Comparison of ENCODE assay signal across 9 cellular contexts in the genomic region with DNA sequence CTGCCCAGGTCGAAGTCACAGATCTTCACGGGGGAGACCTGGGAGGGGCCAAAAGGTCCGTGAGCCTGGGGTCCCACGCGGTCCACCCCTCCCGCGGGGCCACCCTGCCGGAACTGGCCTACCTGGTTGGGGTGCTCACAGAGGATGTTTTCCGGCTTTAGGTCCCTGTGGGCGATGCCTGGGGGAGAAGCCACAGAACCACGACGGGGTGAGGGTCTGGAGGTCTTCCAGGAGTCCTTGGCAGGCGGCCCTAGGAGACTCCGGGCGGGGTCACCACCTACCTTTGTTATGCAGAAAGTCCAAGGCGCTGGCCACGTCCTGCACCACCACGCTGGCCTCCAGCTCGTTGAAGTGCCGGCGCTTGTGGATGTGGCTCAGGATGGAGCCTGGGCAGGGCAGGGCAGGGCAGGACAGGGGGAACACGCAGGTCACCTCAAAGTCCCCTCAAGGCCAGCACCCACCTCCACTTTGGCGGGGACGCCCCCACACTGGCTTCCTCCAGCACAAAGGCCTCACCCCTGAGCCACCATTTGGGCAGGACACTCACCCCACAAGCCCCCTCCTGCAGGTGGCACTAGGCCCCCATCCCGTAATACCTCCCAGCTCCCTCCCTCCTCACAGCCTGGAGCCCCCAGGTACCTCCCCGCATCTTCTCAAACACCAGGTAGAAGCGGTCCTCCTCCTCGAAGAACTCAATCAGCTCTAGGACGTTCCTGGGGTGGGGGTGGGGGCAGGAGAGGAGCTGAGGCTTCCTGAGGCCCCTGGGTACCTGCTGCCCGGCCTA. TPM values are rescaled to one million over a fixed set of nuclear protein-coding genes. Genes with fewer than 3 reads are reported as not detected.
A peak's percentile ranks its signal among the peaks of the same experiment; 100 is the strongest.
DNase-seq lines count a peak whose midpoint lies in the region; ATAC-seq, FAIRE-seq and TF ChIP-seq lines count a peak whose summit lies in the region.
"Had no signal": no experiment of that assay in that cellular context is flagged by ENCODE, and none has a peak within 500 bp of the region (broad histone marks: within the 10 kb centered on the region; RNA-seq: fewer than 3 reads in every experiment).

No MANE protein-coding gene starts in this region.

- H3K36me3 Mint-ChIP-seq in activated B cell treated with CpG ODN at 0.5 μM for 24 hours (ENCODE audit: low read depth): peaks cover 74% of the 10 kb centered on the region

- H3K4me1 ChIP-seq in right atrium auricular region (peaks cover 0 to 82% of the 10 kb centered on the region in 2 donors), stomach smooth muscle (ENCODE audit: control insufficient read depth, insufficient read depth, low read length) (peaks cover 65% of the 10 kb centered on the region)

- intact Hi-C loops in activated B cell treated with CpG ODN at 0.5 μM for 24 hours (cut with micrococcal nuclease): loop anchor here (1.0 to 5.0 kb wide), 4 partner anchors 8 to 125 kb away; a partner anchor contains a TSS

- peak overlapping the region; percentile 58 for H3K4me3 Mint-ChIP-seq in activated B cell treated with CpG ODN at 0.5 μM for 24 hours

- peak overlapping the region; percentile 58 to 62 for H3K9ac ChIP-seq in stomach smooth muscle (ENCODE audit: low read length in 2 of 2)

- H3K9me3 ChIP-seq in right atrium auricular region (no peaks in the 10 kb centered on the region), stomach smooth muscle (ENCODE audit: control insufficient read depth in 2 of 2, low read length in 2 of 2) (no peaks in the 10 kb centered on the region)

- no peaks in the 10 kb centered on the region for H3K9me3 Mint-ChIP-seq in activated B cell treated with CpG ODN at 0.5 μM for 24 hours

- TF ChIP-seq CTCF in activated B cell treated with CpG ODN at 0.5 μM for 24 hours (IDR thresholded peaks at IDR 0.05) (no peak), right atrium auricular region (IDR thresholded peaks at IDR 0.05) (no peak)

- H3K27ac ChIP-seq in right atrium auricular region (peak overlapping the region; percentile 93 to 98), stomach smooth muscle (ENCODE audit: low read length) (peak overlapping the region; percentile 86)

- POLR2A ChIA-PET in activated B cell treated with CpG ODN at 0.5 μM for 24 hours (lab: Charles Lee): interaction anchor here (0.6 to 59.1 kb wide), 26 partner anchors 5 to 390 kb away, joined by 3 to 2723 read pairs (median 5); a partner anchor contains a TSS

- H3K36me3 ChIP-seq in right atrium auricular region: peaks cover 84% of the 10 kb centered on the region
- H3K36me3 ChIP-seq in stomach smooth muscle (ENCODE audit: control insufficient read depth in 2 of 2, insufficient read depth in 2 of 2, low read length in 2 of 2): peaks cover 21 to 26% of the 10 kb centered on the region in 2 donors

- H3K27me3 ChIP-seq in right atrium auricular region (no peaks in the 10 kb centered on the region), stomach smooth muscle (ENCODE audit: control insufficient read depth in 1 of 2, insufficient read depth in 2 of 2, low read length in 2 of 2) (no peaks in the 10 kb centered on the region)

- CTCF ChIA-PET in activated B cell treated with CpG ODN at 0.5 μM for 24 hours (lab: Charles Lee): interaction anchor here (0.6 to 1.9 kb wide), 7 partner anchors 10 to 1072 kb away, joined by 3 to 9 read pairs (median 4); no protein-coding TSS in a partner anchor

- no peak for ATAC-seq in activated B cell treated with CpG ODN at 0.5 μM for 24 hours (ENCODE audit: low read depth)
- no peak for ATAC-seq in GM19395 (IDR thresholded peaks at IDR 0.05; ENCODE audit: unreplicated experiment)

- DNase-seq in NCI-H1092 (lab: John Stamatoyannopoulos, UW) (peak; percentile 25), NCI-H1092 treated with DMSO at 0.1 percent for 48 hours (lab: John Stamatoyannopoulos, UW) (no peak), activated B cell treated with CpG ODN at 0.5 μM for 24 hours (peak; percentile 35), right atrium auricular region (ENCODE audit: low spot score) (no peak), RCC 7860 (ENCODE audit: low spot score) (no peak)
- no peak for DNase-seq in NK-92 treated with Interleukin-12 subunit alpha and Interleukin-12 subunit beta, amount 100 ng/mL, for 24 hours (lab: John Stamatoyannopoulos, UW)

- FAIRE-seq in RCC 7860 (lab: Jason Lieb, UNC): no peak
- FAIRE-seq: A204.1 had no signal

- H3K27me3 Mint-ChIP-seq in activated B cell treated with CpG ODN at 0.5 μM for 24 hours: no peaks in the 10 kb centered on the region

- H3K27ac Mint-ChIP-seq in activated B cell treated with CpG ODN at 0.5 μM for 24 hours: peak overlapping the region; percentile 76

- H3K4me3 ChIP-seq in right atrium auricular region: peak overlapping the region in 1 of 2 donors; percentile 31
- H3K4me3 ChIP-seq in stomach smooth muscle (ENCODE audit: low read length in 2 of 2): peak overlapping the region; percentile 40 to 66

- H3K4me1 Mint-ChIP-seq in activated B cell treated with CpG ODN at 0.5 μM for 24 hours: peaks cover 74% of the 10 kb centered on the region

RNA-seq across cellular contexts. Expression of a gene that starts 8.4 kb away (rescaled TPM):
- total RNA-seq in activated B cell treated with CpG ODN at 0.5 μM for 24 hours (1,134 and 1,197 TPM in 2 replicates), right atrium auricular region (100 to 1,000 TPM in 1 of 2 donors, 10 to 100 TPM in 1; 90.3 to 107 TPM)

RNA-seq across cellular contexts. Expression of a gene that starts 27.2 kb away (rescaled TPM):
- 55.1 and 57.3 TPM in 2 replicates for total RNA-seq in activated B cell treated with CpG ODN at 0.5 μM for 24 hours
- total RNA-seq in right atrium auricular region: 10 to 100 TPM; 54.8 to 55.9 TPM

RNA-seq across cellular contexts. Expression of a gene that starts 53.4 kb away (rescaled TPM):
- total RNA-seq in activated B cell treated with CpG ODN at 0.5 μM for 24 hours (179 and 189 TPM in 2 replicates), right atrium auricular region (10 to 100 TPM; 19.7 to 29.4 TPM)

RNA-seq across cellular contexts. Expression of a gene that starts 54.0 kb away (rescaled TPM):
- 73.0 and 78.6 TPM in 2 replicates for total RNA-seq in activated B cell treated with CpG ODN at 0.5 μM for 24 hours
- 1 to 10 TPM in 1 of 2 donors, under 1 TPM in 1; 0.67 to 1.4 TPM for total RNA-seq in right atrium auricular region

Comparison
In these comparisons a context has a peak if more than half of its experiments do, and no peak if none do; other contexts are left out.
1. DNase-seq: peak in NCI-H1092 (single experiment) and activated B cell treated with CpG ODN at 0.5 μM for 24 hours (single experiment); none in NCI-H1092 treated with DMSO at 0.1 percent for 48 hours (single experiment), right atrium auricular region (single experiment), NK-92 treated with Interleukin-12 subunit alpha and Interleukin-12 subunit beta, amount 100 ng/mL, for 24 hours (single experiment) and RCC 7860 (single experiment).
2. RNA of a gene that starts 8.4 kb away (total RNA-seq): 1,134 to 1,197 TPM in activated B cell treated with CpG ODN at 0.5 μM for 24 hours; 90.3 to 107 TPM in right atrium auricular region; every median in the first group is over 10 times any median in the second.